Comparison of ENCODE assay signal across 1 cellular context in the genomic region with DNA sequence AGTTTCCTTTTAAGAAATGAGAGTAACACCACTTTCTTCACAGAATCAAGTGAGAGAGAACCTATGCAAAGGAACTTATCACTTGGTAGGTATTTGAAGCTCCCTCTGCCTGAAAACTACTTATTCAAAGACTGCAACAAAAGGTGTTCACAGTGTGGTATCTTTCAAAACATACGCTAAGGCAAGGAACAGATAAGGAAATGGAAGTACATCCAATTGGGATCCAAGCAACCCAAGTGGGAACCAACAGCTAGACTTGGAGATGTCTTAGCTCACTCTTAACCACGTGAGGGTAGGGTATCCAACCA.
TF ChIP-seq lines count a peak whose summit lies in the region.

No MANE protein-coding gene starts in this region.

TF ChIP-seq in HepG2, 621 proteins besides CTCF, POLR2A, EP300 and RAD21 (continued from another document):
- TF ChIP-seq, protein P1, sequence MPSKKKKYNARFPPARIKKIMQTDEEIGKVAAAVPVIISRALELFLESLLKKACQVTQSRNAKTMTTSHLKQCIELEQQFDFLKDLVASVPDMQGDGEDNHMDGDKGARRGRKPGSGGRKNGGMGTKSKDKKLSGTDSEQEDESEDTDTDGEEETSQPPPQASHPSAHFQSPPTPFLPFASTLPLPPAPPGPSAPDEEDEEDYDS (CRISPR knock-in tag; IDR thresholded peaks at IDR 0.05), result 0 out of 2 replicates have a peak, but pooled peaks have one; percentile 13
